9 cellular contexts compared by ENCODE assay signal in genomic region chr5:139795074-139796001, GRCh38. TPM values are rescaled to one million over a fixed set of nuclear protein-coding genes. Genes with fewer than 3 reads are reported as not detected.
A peak's percentile ranks its signal among the peaks of the same experiment; 100 is the strongest.
DNase-seq lines count a peak whose midpoint lies in the region; ATAC-seq and TF ChIP-seq lines count a peak whose summit lies in the region.
"Had no signal": no experiment of that assay in that cellular context is flagged by ENCODE, and none has a peak within 500 bp of the region (broad histone marks: within the 10 kb centered on the region; RNA-seq: fewer than 3 reads in every experiment).

PSD2 (plus strand) TSS chr5:139795808; CDS start chr5:139809441, 13,633 bp downstream.

- H3K4me3 ChIP-seq in osteoblast (ENCODE audit: insufficient read depth, low read length): no peak within 1 kb of the TSS

- H3K27me3 Mint-ChIP-seq in T-cell: peaks cover 52 to 63% of the 10 kb centered on the region in 2 donors

- H3K27ac ChIP-seq in osteoblast (ENCODE audit: low read depth, low read length): no peak within 1 kb of the TSS

- no peaks in the 10 kb centered on the region for H3K79me2 ChIP-seq in osteoblast (ENCODE audit: insufficient read depth, low read length)

- H3K4me1 ChIP-seq in osteoblast (ENCODE audit: insufficient read depth, low read length): no peaks in the 10 kb centered on the region

- no peaks in the 10 kb centered on the region for H3K9me3 ChIP-seq in osteoblast (ENCODE audit: low read depth, low read length)

- peaks cover 0 to 12% (median 6%) of the 10 kb centered on the region in 3 donors for H3K4me1 Mint-ChIP-seq in T-cell

- DNase-seq in NCI-H82 (lab: John Stamatoyannopoulos, UW) (peak; percentile 64), NCI-H82 treated with DMSO at 0.1 percent for 48 hours (lab: John Stamatoyannopoulos, UW; ENCODE audit: unreplicated experiment) (no peak), T-cell (peak in 5 of 34 experiments; percentile 11 to 22 (median 13)), osteoblast (ENCODE audit: insufficient read length, low spot score, missing footprints) (peak; percentile 92)
- DNase-seq: DND-41 had no signal

- no peak within 1 kb of the TSS for H3K4me2 ChIP-seq in osteoblast (ENCODE audit: insufficient read depth, low read length)

- H3K36me3 ChIP-seq in osteoblast (ENCODE audit: insufficient read depth, low read length): no peaks in the 10 kb centered on the region

- peak; percentile 46 to 68 (median 54) for ATAC-seq in T-cell (replicated peaks in 1 of 4)
- ATAC-seq in esophagus mucosa: peak; percentile 12
- no peak for ATAC-seq in GM18520 (IDR thresholded peaks at IDR 0.05; ENCODE audit: unreplicated experiment)
- ATAC-seq in HG02981 (IDR thresholded peaks at IDR 0.05; ENCODE audit: unreplicated experiment): no peak
- ATAC-seq in HG02884 (IDR thresholded peaks at IDR 0.05; ENCODE audit: unreplicated experiment): no peak

- no peaks in the 10 kb centered on the region for H3K9me3 Mint-ChIP-seq in T-cell

- peak within 1 kb of the TSS; percentile 51 to 60 (median 59) for H3K4me3 Mint-ChIP-seq in T-cell

- no peak for TF ChIP-seq CTCF in osteoblast (IDR thresholded peaks at IDR 0.05; ENCODE audit: extremely low read depth, low read depth, low read length)

- no peaks in the 10 kb centered on the region for H3K36me3 Mint-ChIP-seq in T-cell

- peaks cover 64% of the 10 kb centered on the region for H3K27me3 ChIP-seq in osteoblast (ENCODE audit: insufficient read depth, low read length)

- H2AFZ ChIP-seq in osteoblast (ENCODE audit: low read length): no peak within 1 kb of the TSS

- no peaks in the 10 kb centered on the region for H4K20me1 ChIP-seq in osteoblast (ENCODE audit: insufficient read depth, low read length)

- H3K27ac Mint-ChIP-seq in T-cell: no peak within 1 kb of the TSS

- POLR2A ChIA-PET in T-cell (lab: Charles Lee): interaction anchor here in 1 of 2 donors (0.6 kb wide), 1 partner anchor 12 kb away, joined by 3 read pairs; no protein-coding TSS in a partner anchor

- CTCF ChIA-PET in T-cell (lab: Charles Lee): interaction anchor here in 1 of 2 donors (0.6 kb wide), 1 partner anchor 301 kb away, joined by 6 read pairs; no protein-coding TSS in a partner anchor

RNA-seq across cellular contexts. Expression of gene PSD2, which starts in this region (rescaled TPM):
- total RNA-seq in T-cell (under 1 TPM in 3 of 5 donors, not detected in 2; 0.07 to 0.15 (median 0.09) TPM), esophagus mucosa (not detected), osteoblast (0.29 and 0.36 TPM in 2 replicates)

Comparison
In these comparisons a context has a peak if more than half of its experiments do, and no peak if none do; other contexts are left out.
1. Peak in ATAC-seq in T-cell; RNA of the gene not detected or under 1 TPM.
2. Peak in ATAC-seq in esophagus mucosa; RNA of the gene not detected or under 1 TPM.
3. Peak in DNase-seq in osteoblast; RNA of the gene not detected or under 1 TPM.